Comparison of ENCODE assay signal across 9 cellular contexts in the genomic region with DNA sequence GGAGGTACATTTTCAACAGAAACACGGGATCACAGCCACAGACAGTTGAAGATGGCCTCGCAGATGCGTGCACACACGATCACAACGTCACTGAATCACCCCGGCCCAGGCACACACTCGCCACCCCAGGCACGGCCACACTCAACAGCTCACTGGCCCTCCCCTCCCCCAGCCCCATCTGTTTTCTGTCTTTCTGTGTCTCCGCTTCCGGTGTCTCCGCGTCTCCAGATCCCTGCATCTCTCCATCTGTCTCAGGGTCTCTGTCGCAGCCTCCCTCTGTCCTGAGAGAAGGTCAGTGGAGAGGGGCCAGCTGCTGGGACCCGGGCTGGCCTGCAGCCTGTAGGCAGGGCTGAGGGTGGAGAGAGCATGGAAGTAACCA. TPM values are rescaled to one million over a fixed set of nuclear protein-coding genes. Genes with fewer than 3 reads are reported as not detected.
DNase-seq lines count a peak whose midpoint lies in the region; TF ChIP-seq lines count a peak whose summit lies in the region.
"Had no signal": no experiment of that assay in that cellular context is flagged by ENCODE, and none has a peak within 500 bp of the region (broad histone marks: within the 10 kb centered on the region; RNA-seq: fewer than 3 reads in every experiment).

No MANE protein-coding gene starts in this region.

- no peak overlapping the region for H3K9ac ChIP-seq in HUES48 (ENCODE audit: low read depth, low read length)
- H3K9ac ChIP-seq in SK-N-MC (ENCODE audit: insufficient read length), result no peak overlapping the region
- no peak overlapping the region for H3K9ac ChIP-seq in smooth muscle cell (ENCODE audit: low read depth)

- TF ChIP-seq CTCF in nephron (IDR thresholded peaks at IDR 0.05; ENCODE audit: unreplicated experiment in 3 of 3), result no peak
- TF ChIP-seq CTCF in suprapubic skin (IDR thresholded peaks at IDR 0.05), result no peak
- no peak for TF ChIP-seq CTCF in smooth muscle cell (IDR thresholded peaks at IDR 0.05; ENCODE audit: borderline replicate concordance, insufficient read depth, poor library complexity, severe bottlenecking)

- H3K4me2 ChIP-seq in smooth muscle cell, result no peak overlapping the region

- H3K4me3 ChIP-seq in HUES48 (ENCODE audit: low read depth, low read length), result peak overlapping the region; percentile 46
- peak overlapping the region; percentile 49 for H3K4me3 ChIP-seq in SK-N-MC
- H3K4me3 ChIP-seq in suprapubic skin, result no peak overlapping the region
- H3K4me3 ChIP-seq in smooth muscle cell, result no peak overlapping the region

- H3K36me3 Mint-ChIP-seq in nephron (ENCODE audit: low read depth), result no peaks in the 10 kb centered on the region

- H3K27ac Mint-ChIP-seq in nephron, result no peak overlapping the region

- WGBS in suprapubic skin, result 8% methylated on average over 14 of the region's 14 CpGs
- WGBS in smooth muscle cell (ENCODE audit: low lambda C conversion rate), result 19% methylated on average over 7 of the region's 14 CpGs

- H3K27me3 ChIP-seq in HUES48 (ENCODE audit: control insufficient read depth, insufficient read depth, low read length) (peaks cover 71% of the 10 kb centered on the region), suprapubic skin (peaks cover 99% of the 10 kb centered on the region), smooth muscle cell (ENCODE audit: low read depth) (peaks cover 87% of the 10 kb centered on the region)

- H4K20me1 ChIP-seq in smooth muscle cell (ENCODE audit: low read depth), result no peaks in the 10 kb centered on the region

- H3K4me1 Mint-ChIP-seq in nephron, result peaks cover 18% of the 10 kb centered on the region

- no peak overlapping the region for H2AFZ ChIP-seq in smooth muscle cell (ENCODE audit: low read depth)

- peaks cover 85% of the 10 kb centered on the region for H3K27me3 Mint-ChIP-seq in nephron (ENCODE audit: low read depth)

- H3K4me1 ChIP-seq in HUES48 (ENCODE audit: control insufficient read depth, insufficient read depth, low read length), result peaks cover 12% of the 10 kb centered on the region
- H3K4me1 ChIP-seq in suprapubic skin, result peaks cover 29% of the 10 kb centered on the region
- peaks cover 4% of the 10 kb centered on the region for H3K4me1 ChIP-seq in smooth muscle cell (ENCODE audit: low read depth)

- H3K9me3 ChIP-seq in HUES48 (ENCODE audit: control insufficient read depth, insufficient read depth, low read length) (no peaks in the 10 kb centered on the region), SK-N-MC (ENCODE audit: low read depth, low read length) (no peaks in the 10 kb centered on the region), suprapubic skin (no peaks in the 10 kb centered on the region), smooth muscle cell (replicated peaks; ENCODE audit: low read depth) (no peaks in the 10 kb centered on the region)

- H3K36me3 ChIP-seq in HUES48 (ENCODE audit: control insufficient read depth, insufficient read depth, low read length), result no peaks in the 10 kb centered on the region
- no peaks in the 10 kb centered on the region for H3K36me3 ChIP-seq in SK-N-MC (ENCODE audit: insufficient read depth, low read length)
- H3K36me3 ChIP-seq in suprapubic skin, result no peaks in the 10 kb centered on the region
- H3K36me3 ChIP-seq in smooth muscle cell (ENCODE audit: low read depth), result no peaks in the 10 kb centered on the region

- no peaks in the 10 kb centered on the region for H3K79me2 ChIP-seq in smooth muscle cell (ENCODE audit: low read depth)

- TF ChIP-seq POLR2A in erythroblast (IDR thresholded peaks at IDR 0.05; ENCODE audit: low read length), result no peak
- TF ChIP-seq POLR2A in suprapubic skin (IDR thresholded peaks at IDR 0.05), result no peak

- TF ChIP-seq EP300 in suprapubic skin (IDR thresholded peaks at IDR 0.05), result no peak

- H3K27ac ChIP-seq in HUES48 (ENCODE audit: low read depth, low read length), result no peak overlapping the region
- H3K27ac ChIP-seq in SK-N-MC, result no peak overlapping the region
- no peak overlapping the region for H3K27ac ChIP-seq in suprapubic skin
- no peak overlapping the region for H3K27ac ChIP-seq in smooth muscle cell (ENCODE audit: low read depth)

- peaks cover 3% of the 10 kb centered on the region for H3K9me3 Mint-ChIP-seq in nephron

- DNase-seq in NCI-H2227 (lab: John Stamatoyannopoulos, UW; ENCODE audit: unreplicated experiment) (peak; percentile 95), NCI-H2227 treated with DMSO at 0.1 percent for 48 hours (lab: John Stamatoyannopoulos, UW) (no peak), SK-N-MC (ENCODE audit: low read depth, low spot score) (no peak), erythroblast (lab: John Stamatoyannopoulos, UW) (no peak), suprapubic skin (ENCODE audit: low spot score in 2 of 2) (no peak), smooth muscle cell (lab: John Stamatoyannopoulos, UW; ENCODE audit: unreplicated experiment) (no peak)

- no peaks in the 10 kb centered on the region for H3F3A ChIP-seq in smooth muscle cell (ENCODE audit: low read depth)

- H3K4me3 Mint-ChIP-seq in nephron, result peak overlapping the region in 2 of 3 experiments; percentile 16 to 19

RNA-seq across cellular contexts. Expression of gene ATP1A3, which starts 3.8 kb away (rescaled TPM):
- not detected for total RNA-seq in suprapubic skin
- not detected in 2 replicates for total RNA-seq in smooth muscle cell
- not detected in 2 replicates for polyA plus RNA-seq in smooth muscle cell
- polyA plus RNA-seq: endothelial cell of umbilical vein had no signal

RNA-seq across cellular contexts. Expression of gene RABAC1, which starts 38.7 kb away (rescaled TPM):
- total RNA-seq in suprapubic skin (100 to 1,000 TPM in 3 of 4 donors, 10 to 100 TPM in 1; 75.2 to 137 (median 125) TPM), smooth muscle cell (254 and 304 TPM in 2 replicates)
- polyA plus RNA-seq in smooth muscle cell, result 532 and 581 TPM in 2 replicates

Comparison
In these comparisons a context has a peak if more than half of its experiments do, and no peak if none do; other contexts are left out.
1. H3K4me3 ChIP-seq: peak in HUES48 (single experiment) and SK-N-MC (single experiment); none in suprapubic skin (single experiment) and smooth muscle cell (single experiment).